40 cellular contexts compared by ENCODE assay signal in genomic region chr20:6792789-6793188, GRCh38. TPM values are rescaled to one million over a fixed set of nuclear protein-coding genes. Genes with fewer than 3 reads are reported as not detected.
"Had no signal": no experiment of that assay in that cellular context is flagged by ENCODE, and none has a peak within 500 bp of the region (broad histone marks: within the 10 kb centered on the region; RNA-seq: fewer than 3 reads in every experiment).

No MANE protein-coding gene starts in this region.

- H3K4me1 ChIP-seq: adrenal gland, ascending aorta, body of pancreas, breast epithelium had no signal

- H3K36me3 ChIP-seq: adrenal gland, ascending aorta, brain microvascular endothelial cell, breast epithelium, cardiac muscle cell had no signal

- H3K27ac ChIP-seq: adrenal gland, ascending aorta, body of pancreas, brain microvascular endothelial cell, breast epithelium, cardiac muscle cell had no signal

- H3K36me3 Mint-ChIP-seq: activated naive CD4-positive, alpha-beta T cell treated with anti-CD3 and anti-CD28 coated beads, Interleukin-2, amount 10 ng/mL, durations not matched to agents 7 days and 5 days; activated naive CD4-positive, alpha-beta T cell treated with anti-CD3 and anti-CD28 coated beads, Interleukin-2, amount 50 U/mL, for 24 hours; activated naive CD4-positive, alpha-beta T cell treated with anti-CD3 and anti-CD28 coated beads, Interleukin-2, amount 50 U/mL, for 72 hours; activated naive CD8-positive, alpha-beta T cell; activated naive CD8-positive, alpha-beta T cell treated with anti-CD3 and anti-CD28 coated beads for 36 hours; activated naive CD8-positive, alpha-beta T cell treated with anti-CD3 and anti-CD28 coated beads, Interleukin-2, amount 10 ng/mL, durations not matched to agents 7 days and 5 days; brain had no signal

- H3K9me3 ChIP-seq: adrenal gland, ascending aorta, body of pancreas, breast epithelium had no signal

- H3K27ac Mint-ChIP-seq: activated naive CD4-positive, alpha-beta T cell treated with anti-CD3 and anti-CD28 coated beads for 36 hours; activated naive CD4-positive, alpha-beta T cell treated with anti-CD3 and anti-CD28 coated beads, Interleukin-2, amount 10 ng/mL, durations not matched to agents 7 days and 5 days; activated naive CD4-positive, alpha-beta T cell treated with anti-CD3 and anti-CD28 coated beads, Interleukin-2, amount 50 U/mL, for 24 hours; activated naive CD4-positive, alpha-beta T cell treated with anti-CD3 and anti-CD28 coated beads, Interleukin-2, amount 50 U/mL, for 72 hours; activated naive CD8-positive, alpha-beta T cell; activated naive CD8-positive, alpha-beta T cell treated with anti-CD3 and anti-CD28 coated beads for 36 hours; activated naive CD8-positive, alpha-beta T cell treated with anti-CD3 and anti-CD28 coated beads, Interleukin-2, amount 10 ng/mL, durations not matched to agents 7 days and 5 days; activated naive CD8-positive, alpha-beta T cell treated with anti-CD3 and anti-CD28 coated beads, Interleukin-2, amount 50 U/mL, for 24 hours; activated T-cell treated with anti-CD3 and anti-CD28 coated beads, Interleukin-2, amount 50 U/mL, for 24 hours; activated T-cell treated with anti-CD3 and anti-CD28 coated beads, Interleukin-2, amount 50 U/mL, for 72 hours; activated T-helper 1 cell treated with anti-CD3 and anti-CD28 coated beads, Interleukin-12 subunit alpha, Interleukin-12 subunit beta, Interleukin-2, Interleukin-4 antibody, amounts not matched to agents 30 ng/mL and 10 ng/mL and 1 ng/mL, durations not matched to agents 14 hours and 24 hours and 36 hours; activated T-helper 17 cell treated with anti-CD3 and anti-CD28 coated beads, Interleukin-2, amount 50 U/mL, for 72 hours; activated T-helper 2 cell treated with anti-CD3 and anti-CD28 coated beads, Interferon-gamma antibody, Interleukin-2, Interleukin-4, amounts not matched to agents 10 μg/mL and 5 μg/mL and 100 μg/mL, durations not matched to agents 14 hours and 24 hours and 36 hours; brain had no signal

- H3K9me3 Mint-ChIP-seq: activated naive CD4-positive, alpha-beta T cell treated with anti-CD3 and anti-CD28 coated beads for 36 hours; activated naive CD4-positive, alpha-beta T cell treated with anti-CD3 and anti-CD28 coated beads, Interleukin-2, amount 10 ng/mL, durations not matched to agents 7 days and 5 days; activated naive CD8-positive, alpha-beta T cell treated with anti-CD3 and anti-CD28 coated beads for 36 hours; activated naive CD8-positive, alpha-beta T cell treated with anti-CD3 and anti-CD28 coated beads, Interleukin-2, amount 10 ng/mL, durations not matched to agents 7 days and 5 days; activated naive CD8-positive, alpha-beta T cell treated with anti-CD3 and anti-CD28 coated beads, Interleukin-2, amount 50 U/mL, for 24 hours; activated T-cell treated with anti-CD3 and anti-CD28 coated beads, Interleukin-2, amount 50 U/mL, for 24 hours; activated T-cell treated with anti-CD3 and anti-CD28 coated beads, Interleukin-2, amount 50 U/mL, for 4 hours; activated T-helper 1 cell treated with anti-CD3 and anti-CD28 coated beads, Interleukin-12 subunit alpha, Interleukin-12 subunit beta, Interleukin-2, Interleukin-4 antibody, amounts not matched to agents 30 ng/mL and 10 ng/mL and 1 ng/mL, durations not matched to agents 14 hours and 24 hours and 36 hours; activated T-helper 17 cell treated with anti-CD3 and anti-CD28 coated beads, Interleukin-2, amount 50 U/mL, for 72 hours; activated T-helper 2 cell treated with anti-CD3 and anti-CD28 coated beads, Interferon-gamma antibody, Interleukin-2, Interleukin-4, amounts not matched to agents 10 μg/mL and 5 μg/mL and 100 μg/mL, durations not matched to agents 14 hours and 24 hours and 36 hours; brain had no signal

- ATAC-seq: activated naive CD4-positive, alpha-beta T cell treated with anti-CD3 and anti-CD28 coated beads, Interleukin-2, amount 50 U/mL, for 72 hours; activated naive CD8-positive, alpha-beta T cell treated with anti-CD3 and anti-CD28 coated beads, Interleukin-2, amount 50 U/mL, for 24 hours; activated T-cell treated with anti-CD3 and anti-CD28 coated beads, Interleukin-2, amount 50 U/mL, for 4 hours; activated T-cell treated with anti-CD3 and anti-CD28 coated beads, Interleukin-2, amount 50 U/mL, for 72 hours; activated T-helper 17 cell treated with anti-CD3 and anti-CD28 coated beads, Interleukin-2, amount 50 U/mL, for 72 hours; body of pancreas had no signal

- H3K4me3 Mint-ChIP-seq: activated naive CD4-positive, alpha-beta T cell treated with anti-CD3 and anti-CD28 coated beads for 36 hours; activated naive CD4-positive, alpha-beta T cell treated with anti-CD3 and anti-CD28 coated beads, Interleukin-2, amount 10 ng/mL, durations not matched to agents 7 days and 5 days; activated naive CD4-positive, alpha-beta T cell treated with anti-CD3 and anti-CD28 coated beads, Interleukin-2, amount 50 U/mL, for 24 hours; activated naive CD8-positive, alpha-beta T cell; activated naive CD8-positive, alpha-beta T cell treated with anti-CD3 and anti-CD28 coated beads for 36 hours; activated naive CD8-positive, alpha-beta T cell treated with anti-CD3 and anti-CD28 coated beads, Interleukin-2, amount 10 ng/mL, durations not matched to agents 7 days and 5 days; activated naive CD8-positive, alpha-beta T cell treated with anti-CD3 and anti-CD28 coated beads, Interleukin-2, amount 50 U/mL, for 24 hours; activated T-cell treated with anti-CD3 and anti-CD28 coated beads, Interleukin-2, amount 50 U/mL, for 24 hours; activated T-cell treated with anti-CD3 and anti-CD28 coated beads, Interleukin-2, amount 50 U/mL, for 4 hours; activated T-cell treated with anti-CD3 and anti-CD28 coated beads, Interleukin-2, amount 50 U/mL, for 72 hours; activated T-helper 1 cell treated with anti-CD3 and anti-CD28 coated beads, Interleukin-12 subunit alpha, Interleukin-12 subunit beta, Interleukin-2, Interleukin-4 antibody, amounts not matched to agents 30 ng/mL and 10 ng/mL and 1 ng/mL, durations not matched to agents 14 hours and 24 hours and 36 hours; activated T-helper 17 cell treated with anti-CD3 and anti-CD28 coated beads, Interleukin-2, amount 50 U/mL, for 72 hours; brain; central memory CD8-positive, alpha-beta T cell had no signal

- FAIRE-seq: astrocyte, bronchial epithelial cell had no signal

- H3K27me3 ChIP-seq: adrenal gland, ascending aorta, body of pancreas, brain microvascular endothelial cell, cardiac muscle cell had no signal

- H3K27me3 Mint-ChIP-seq: activated naive CD4-positive, alpha-beta T cell treated with anti-CD3 and anti-CD28 coated beads, Interleukin-2, amount 10 ng/mL, durations not matched to agents 7 days and 5 days; activated naive CD8-positive, alpha-beta T cell treated with anti-CD3 and anti-CD28 coated beads for 36 hours; activated naive CD8-positive, alpha-beta T cell treated with anti-CD3 and anti-CD28 coated beads, Interleukin-2, amount 10 ng/mL, durations not matched to agents 7 days and 5 days; activated T-cell treated with anti-CD3 and anti-CD28 coated beads, Interleukin-2, amount 50 U/mL, for 24 hours; activated T-helper 17 cell treated with anti-CD3 and anti-CD28 coated beads, Interleukin-2, amount 50 U/mL, for 72 hours; central memory CD8-positive, alpha-beta T cell had no signal

- H3K4me1 Mint-ChIP-seq: activated naive CD4-positive, alpha-beta T cell treated with anti-CD3 and anti-CD28 coated beads, Interleukin-2, amount 10 ng/mL, durations not matched to agents 7 days and 5 days; activated naive CD4-positive, alpha-beta T cell treated with anti-CD3 and anti-CD28 coated beads, Interleukin-2, amount 50 U/mL, for 24 hours; activated naive CD8-positive, alpha-beta T cell treated with anti-CD3 and anti-CD28 coated beads for 36 hours; activated naive CD8-positive, alpha-beta T cell treated with anti-CD3 and anti-CD28 coated beads, Interleukin-2, amount 10 ng/mL, durations not matched to agents 7 days and 5 days; activated naive CD8-positive, alpha-beta T cell treated with anti-CD3 and anti-CD28 coated beads, Interleukin-2, amount 50 U/mL, for 24 hours; activated T-helper 17 cell treated with anti-CD3 and anti-CD28 coated beads, Interleukin-2, amount 50 U/mL, for 72 hours; brain; central memory CD8-positive, alpha-beta T cell had no signal

- H3K4me3 ChIP-seq: adrenal gland, ascending aorta, body of pancreas, breast epithelium, cardiac muscle cell had no signal

- DNase-seq: activated effector memory CD4-positive, alpha-beta T cell treated with anti-CD3 and anti-CD28 coated beads, Interleukin-2, amount 50 U/mL, for 16 hours; activated effector memory CD4-positive, alpha-beta T cell treated with Interleukin-2 at 50 U/mL for 16 hours; activated gamma-delta T cell; activated gamma-delta T cell treated with Interleukin-2 at 50 U/mL for 16 hours; activated naive CD4-positive, alpha-beta T cell; activated naive CD4-positive, alpha-beta T cell treated with anti-CD3 and anti-CD28 coated beads for 36 hours; activated naive CD4-positive, alpha-beta T cell treated with anti-CD3 and anti-CD28 coated beads, Interleukin-2, amount 10 ng/mL, durations not matched to agents 7 days and 5 days; activated naive CD4-positive, alpha-beta T cell treated with anti-CD3 and anti-CD28 coated beads, Interleukin-2, amount 50 U/mL, for 16 hours; activated naive CD4-positive, alpha-beta T cell treated with Interleukin-2 at 50 U/mL for 16 hours; activated naive CD8-positive, alpha-beta T cell treated with anti-CD3 and anti-CD28 coated beads for 36 hours; activated naive CD8-positive, alpha-beta T cell treated with anti-CD3 and anti-CD28 coated beads, Interleukin-2, amount 10 ng/mL, durations not matched to agents 7 days and 5 days; activated naive CD8-positive, alpha-beta T cell treated with anti-CD3 and anti-CD28 coated beads, Interleukin-2, amount 50 U/mL, for 24 hours; activated T-cell treated with anti-CD3 and anti-CD28 coated beads, Interleukin-2, amount 50 U/mL, for 1 hour; activated T-cell treated with anti-CD3 and anti-CD28 coated beads, Interleukin-2, amount 50 U/mL, for 24 hours; activated T-cell treated with anti-CD3 and anti-CD28 coated beads, Interleukin-2, amount 50 U/mL, for 4 hours; activated T-cell treated with anti-CD3 and anti-CD28 coated beads, Interleukin-2, amount 50 U/mL, for 48 hours; activated T-cell treated with anti-CD3 and anti-CD28 coated beads, Interleukin-2, amount 50 U/mL, for 72 hours; adrenal gland; amniotic stem cell; amygdala; anterior cingulate cortex; aorta; body of pancreas; brain microvascular endothelial cell; caudate nucleus; central memory CD4-positive, alpha-beta T cell; cerebellar nuclear complex had no signal

RNA-seq across cellular contexts. Expression of gene BMP2, which starts 25.3 kb away (rescaled TPM):
- total RNA-seq: activated naive CD4-positive, alpha-beta T cell treated with anti-CD3 and anti-CD28 coated beads for 36 hours; activated naive CD4-positive, alpha-beta T cell treated with anti-CD3 and anti-CD28 coated beads, Interleukin-2, amount 50 U/mL, for 72 hours; activated naive CD8-positive, alpha-beta T cell treated with anti-CD3 and anti-CD28 coated beads for 36 hours; activated naive CD8-positive, alpha-beta T cell treated with anti-CD3 and anti-CD28 coated beads, Interleukin-2, amount 10 ng/mL, durations not matched to agents 7 days and 5 days; activated T-cell treated with anti-CD3 and anti-CD28 coated beads, Interleukin-2, amount 50 U/mL, for 4 hours; activated T-cell treated with anti-CD3 and anti-CD28 coated beads, Interleukin-2, amount 50 U/mL, for 72 hours; activated T-helper 17 cell treated with anti-CD3 and anti-CD28 coated beads, Interleukin-2, amount 50 U/mL, for 72 hours had no signal
